In the genomic region with DNA sequence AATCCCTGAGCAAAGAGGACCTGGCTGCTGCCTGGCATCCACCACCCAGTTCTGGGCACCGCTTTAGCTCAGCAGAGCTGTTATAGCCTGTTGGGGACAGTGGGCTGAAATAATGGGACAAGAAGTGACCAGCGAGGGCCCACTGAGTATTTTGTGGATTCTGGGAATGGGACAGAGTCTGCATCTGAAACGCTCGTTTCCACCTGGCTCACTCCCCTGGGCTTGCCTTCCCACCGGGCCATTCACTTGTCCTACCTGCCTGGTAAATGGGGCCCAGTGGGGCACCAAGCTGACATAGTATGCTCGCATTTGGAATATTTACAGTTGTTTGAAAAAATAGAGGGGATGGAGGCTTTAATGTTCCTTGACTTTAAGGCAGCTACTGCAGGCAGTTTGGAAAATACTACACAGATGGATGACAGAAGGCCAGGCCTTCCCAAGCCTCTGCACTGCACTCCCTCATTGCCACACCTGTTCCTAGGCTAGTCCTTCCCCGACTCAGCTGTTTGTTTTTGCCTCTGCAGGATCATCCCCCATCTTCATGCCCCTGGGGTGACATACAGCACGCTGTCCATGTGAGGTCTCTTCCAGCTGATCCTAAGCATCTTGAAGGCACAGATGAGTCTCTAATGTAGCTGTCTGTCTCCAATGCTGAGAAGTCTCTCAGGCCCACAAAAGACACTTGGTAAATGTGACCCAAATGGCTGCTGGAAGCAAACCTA, we compare ENCODE assay signal across 18 cellular contexts.
"Had no signal": no experiment of that assay in that cellular context is flagged by ENCODE, and none has a peak within 500 bp of the region (broad histone marks: within the 10 kb centered on the region; RNA-seq: fewer than 3 reads in every experiment).

No MANE protein-coding gene starts in this region.

- H3K27me3 Mint-ChIP-seq: activated CD4-positive, alpha-beta T cell treated with anti-CD3 and anti-CD28 coated beads, Interleukin-2, amount 10 ng/mL, durations not matched to agents 7 days and 5 days; dendritic cell treated with granulocyte-macrophage colony-stimulating factor and Interleukin-4, amounts not matched to agents 40 ng/mL and 50 ng/mL, for 4 days; stimulated activated memory B cell treated with anti-CD40 and anti-IgM and Interleukin-4, amounts not matched to agents 10 μg/mL and 1 μg/mL and 100 μg/mL, for 72 hours had no signal

- ATAC-seq: foreskin keratinocyte; pancreas; stimulated activated memory B cell treated with anti-CD40 and anti-IgM and Interleukin-4, amounts not matched to agents 10 μg/mL and 1 μg/mL and 100 μg/mL, for 72 hours had no signal

- DNase-seq: activated CD4-positive, alpha-beta T cell treated with anti-CD3 and anti-CD28 coated beads, Interleukin-2, amount 10 ng/mL, durations not matched to agents 7 days and 5 days; activated CD4-positive, CD25-positive, alpha-beta regulatory T cell; activated CD8-positive, alpha-beta memory T cell treated with anti-CD3 and anti-CD28 coated beads for 24 hours; activated naive CD4-positive, alpha-beta T cell; activated naive CD8-positive, alpha-beta T cell treated with anti-CD3 and anti-CD28 coated beads, Interleukin-2, amount 10 ng/mL, durations not matched to agents 7 days and 5 days; aorta; cerebellar nuclear complex; effector memory CD4-positive, alpha-beta T cell; foreskin keratinocyte; immature natural killer cell had no signal

- H3K36me3 Mint-ChIP-seq: activated naive CD8-positive, alpha-beta T cell treated with anti-CD3 and anti-CD28 coated beads, Interleukin-2, amount 10 ng/mL, durations not matched to agents 7 days and 5 days; immature natural killer cell had no signal

- FAIRE-seq: pancreas, TTC549 had no signal

- H3K4me3 Mint-ChIP-seq: activated CD4-positive, alpha-beta T cell treated with anti-CD3 and anti-CD28 coated beads, Interleukin-2, amount 10 ng/mL, durations not matched to agents 7 days and 5 days; activated naive CD8-positive, alpha-beta T cell treated with anti-CD3 and anti-CD28 coated beads, Interleukin-2, amount 10 ng/mL, durations not matched to agents 7 days and 5 days; activated T-helper 1 cell treated with anti-CD3 and anti-CD28 coated beads, Interleukin-12 subunit alpha, Interleukin-12 subunit beta, Interleukin-2, Interleukin-4 antibody, amounts not matched to agents 30 ng/mL and 10 ng/mL and 1 ng/mL, durations not matched to agents 14 hours and 24 hours and 36 hours; dendritic cell treated with granulocyte-macrophage colony-stimulating factor and Interleukin-4, amounts not matched to agents 40 ng/mL and 50 ng/mL, for 4 days; immature natural killer cell; neural crest cell; stimulated activated memory B cell treated with anti-CD40 and anti-IgM and Interleukin-4, amounts not matched to agents 10 μg/mL and 1 μg/mL and 100 μg/mL, for 72 hours had no signal

- H3K9me3 Mint-ChIP-seq: activated CD4-positive, alpha-beta T cell treated with anti-CD3 and anti-CD28 coated beads, Interleukin-2, amount 10 ng/mL, durations not matched to agents 7 days and 5 days; activated naive CD8-positive, alpha-beta T cell treated with anti-CD3 and anti-CD28 coated beads, Interleukin-2, amount 10 ng/mL, durations not matched to agents 7 days and 5 days; activated T-helper 1 cell treated with anti-CD3 and anti-CD28 coated beads, Interleukin-12 subunit alpha, Interleukin-12 subunit beta, Interleukin-2, Interleukin-4 antibody, amounts not matched to agents 30 ng/mL and 10 ng/mL and 1 ng/mL, durations not matched to agents 14 hours and 24 hours and 36 hours; dendritic cell treated with granulocyte-macrophage colony-stimulating factor and Interleukin-4, amounts not matched to agents 40 ng/mL and 50 ng/mL, for 4 days; immature natural killer cell; neural crest cell had no signal

- H3K36me3 ChIP-seq: breast epithelium had no signal

- H3K4me1 Mint-ChIP-seq: activated CD4-positive, alpha-beta T cell treated with anti-CD3 and anti-CD28 coated beads, Interleukin-2, amount 10 ng/mL, durations not matched to agents 7 days and 5 days; activated naive CD8-positive, alpha-beta T cell treated with anti-CD3 and anti-CD28 coated beads, Interleukin-2, amount 10 ng/mL, durations not matched to agents 7 days and 5 days; immature natural killer cell had no signal

- H3K4me3 ChIP-seq: breast epithelium, pancreas, tibial nerve had no signal

- H3K9me3 ChIP-seq: breast epithelium, pancreas, tibial nerve had no signal

- H3K4me1 ChIP-seq: breast epithelium, foreskin keratinocyte had no signal

- H3K27ac ChIP-seq: breast epithelium, foreskin keratinocyte, pancreas, tibial nerve had no signal

- H3K27me3 ChIP-seq: breast epithelium, foreskin keratinocyte, pancreas, tibial nerve had no signal

- H3K27ac Mint-ChIP-seq: activated CD4-positive, alpha-beta T cell treated with anti-CD3 and anti-CD28 coated beads, Interleukin-2, amount 10 ng/mL, durations not matched to agents 7 days and 5 days; activated naive CD8-positive, alpha-beta T cell treated with anti-CD3 and anti-CD28 coated beads, Interleukin-2, amount 10 ng/mL, durations not matched to agents 7 days and 5 days; activated T-helper 1 cell treated with anti-CD3 and anti-CD28 coated beads, Interleukin-12 subunit alpha, Interleukin-12 subunit beta, Interleukin-2, Interleukin-4 antibody, amounts not matched to agents 30 ng/mL and 10 ng/mL and 1 ng/mL, durations not matched to agents 14 hours and 24 hours and 36 hours; dendritic cell treated with granulocyte-macrophage colony-stimulating factor and Interleukin-4, amounts not matched to agents 40 ng/mL and 50 ng/mL, for 4 days; immature natural killer cell; stimulated activated memory B cell treated with anti-CD40 and anti-IgM and Interleukin-4, amounts not matched to agents 10 μg/mL and 1 μg/mL and 100 μg/mL, for 72 hours had no signal
